ENCODE assay signal across 13 cellular contexts in the genomic region with DNA sequence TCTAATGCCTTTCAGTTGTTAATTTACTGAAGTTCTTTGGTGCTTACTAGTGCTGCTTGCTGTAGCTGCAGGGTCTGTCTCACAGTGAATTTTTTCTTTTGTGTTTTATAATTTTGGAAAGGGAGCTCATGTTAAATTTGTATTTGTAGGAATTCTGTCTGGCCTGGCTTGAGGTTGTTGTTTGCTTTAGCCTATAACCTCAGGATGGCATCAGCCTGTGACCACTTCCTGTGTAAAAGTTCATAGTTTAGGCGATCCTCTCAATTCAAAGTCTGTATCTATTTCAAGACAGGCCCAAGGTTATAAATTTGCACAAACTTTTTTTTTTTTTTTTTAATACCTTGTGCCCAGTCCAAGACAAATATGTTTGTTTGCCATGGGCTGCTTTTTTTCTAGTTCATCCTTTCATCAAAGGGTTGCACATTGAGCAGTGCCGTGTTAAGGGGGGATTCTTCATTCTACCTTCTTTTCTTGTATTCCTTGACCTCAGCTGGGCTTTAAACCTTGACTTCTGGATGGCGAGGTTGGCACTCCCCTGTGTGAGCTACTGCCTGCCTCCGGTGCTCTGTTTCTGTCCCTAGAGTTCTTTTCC. TPM values are rescaled to one million over a fixed set of nuclear protein-coding genes. Genes with fewer than 3 reads are reported as not detected.
A peak's percentile ranks its signal among the peaks of the same experiment; 100 is the strongest.
DNase-seq lines count a peak whose midpoint lies in the region; ATAC-seq and TF ChIP-seq lines count a peak whose summit lies in the region.
"Had no signal": no experiment of that assay in that cellular context is flagged by ENCODE, and none has a peak within 500 bp of the region (broad histone marks: within the 10 kb centered on the region; RNA-seq: fewer than 3 reads in every experiment).

No MANE protein-coding gene starts in this region.

- TF ChIP-seq CTCF in AG10803 (conservative IDR thresholded peaks at IDR 0.05; ENCODE audit: low read length) = no peak
- TF ChIP-seq CTCF in HFFc6 (IDR thresholded peaks at IDR 0.05) = no peak

- H3K36me3 Mint-ChIP-seq in HFFc6 (ENCODE audit: low read depth) (peaks cover 26% of the 10 kb centered on the region), immature natural killer cell (peaks cover 11 to 31% (median 20%) of the 10 kb centered on the region in 3 donors)
- peaks cover 59% of the 10 kb centered on the region for H3K36me3 Mint-ChIP-seq in activated CD8-positive, alpha-beta T cell treated with anti-CD3 and anti-CD28 coated beads, Interleukin-2, amount 10 ng/mL, durations not matched to agents 7 days and 5 days (ENCODE audit: low read depth)

- peak overlapping the region; percentile 67 for H3K4me3 Mint-ChIP-seq in HFFc6
- peak overlapping the region; percentile 65 for H3K4me3 Mint-ChIP-seq in activated CD8-positive, alpha-beta T cell treated with anti-CD3 and anti-CD28 coated beads, Interleukin-2, amount 10 ng/mL, durations not matched to agents 7 days and 5 days
- peak overlapping the region; percentile 71 to 83 (median 73) for H3K4me3 Mint-ChIP-seq in immature natural killer cell

- DNase-seq in AG10803 (ENCODE audit: low read depth) (peak; percentile 21), HFFc6 (no peak), immature natural killer cell (peak in 1 of 3 donors; percentile 26), DMS79 treated with DMSO at 0.1 percent for 48 hours (lab: John Stamatoyannopoulos, UW) (no peak)
- no peak for DNase-seq in activated CD8-positive, alpha-beta T cell treated with anti-CD3 and anti-CD28 coated beads, Interleukin-2, amount 10 ng/mL, durations not matched to agents 7 days and 5 days
- DNase-seq: anterior cingulate cortex; COR-L47; NCI-H526; stimulated activated CD4-positive, alpha-beta T cell treated with anti-CD3 and anti-CD28 coated beads, Interleukin-1b, Interleukin-23, amount 100 ng/mL, for 48 hours; tibial artery had no signal

- POLR2A ChIA-PET in activated CD8-positive, alpha-beta T cell treated with anti-CD3 and anti-CD28 coated beads, Interleukin-2, amount 10 ng/mL, durations not matched to agents 7 days and 5 days (lab: Charles Lee) = interaction anchor here (0.7 to 1.6 kb wide), 2 partner anchors 10 to 41 kb away, joined by 3 to 4 read pairs; no protein-coding TSS in a partner anchor

- H3K4me3 ChIP-seq in AG10803 (ENCODE audit: low read length) = no peak overlapping the region
- H3K4me3 ChIP-seq: tibial artery had no signal

- H3K27me3 Mint-ChIP-seq in HFFc6 (ENCODE audit: insufficient read depth) = peaks cover 2% of the 10 kb centered on the region; the same call in 1 of the 2 replicates
- H3K27me3 Mint-ChIP-seq in activated CD8-positive, alpha-beta T cell treated with anti-CD3 and anti-CD28 coated beads, Interleukin-2, amount 10 ng/mL, durations not matched to agents 7 days and 5 days (ENCODE audit: low read depth) = no peaks in the 10 kb centered on the region
- H3K27me3 Mint-ChIP-seq in immature natural killer cell (ENCODE audit: low read depth in 3 of 3) = peaks cover 0 to 6% (median 4%) of the 10 kb centered on the region in 3 donors

- peak; percentile 59 for ATAC-seq in activated CD8-positive, alpha-beta T cell treated with anti-CD3 and anti-CD28 coated beads, Interleukin-2, amount 10 ng/mL, durations not matched to agents 7 days and 5 days
- ATAC-seq in SK-N-SH treated with all-trans-retinoic acid at 6 μM for 48 hours (no peak; the same call in 2 of the 3 replicates), HG03439 (IDR thresholded peaks at IDR 0.05; ENCODE audit: unreplicated experiment) (no peak), HG02981 (IDR thresholded peaks at IDR 0.05; ENCODE audit: unreplicated experiment) (no peak)

- H3K27ac Mint-ChIP-seq in HFFc6 = peak overlapping the region; percentile 76
- H3K27ac Mint-ChIP-seq in activated CD8-positive, alpha-beta T cell treated with anti-CD3 and anti-CD28 coated beads, Interleukin-2, amount 10 ng/mL, durations not matched to agents 7 days and 5 days = peak overlapping the region; percentile 86
- H3K27ac Mint-ChIP-seq in immature natural killer cell = peak overlapping the region; percentile 45 to 97 (median 90)

- H3K4me1 Mint-ChIP-seq in HFFc6 (ENCODE audit: low read depth) (peaks cover 43% of the 10 kb centered on the region), immature natural killer cell (peaks cover 63 to 66% of the 10 kb centered on the region in 2 donors)
- peaks cover 49% of the 10 kb centered on the region for H3K4me1 Mint-ChIP-seq in activated CD8-positive, alpha-beta T cell treated with anti-CD3 and anti-CD28 coated beads, Interleukin-2, amount 10 ng/mL, durations not matched to agents 7 days and 5 days (ENCODE audit: low read depth)

- CTCF ChIA-PET in activated CD8-positive, alpha-beta T cell treated with anti-CD3 and anti-CD28 coated beads, Interleukin-2, amount 10 ng/mL, durations not matched to agents 7 days and 5 days (lab: Charles Lee) = interaction anchor here (0.8 to 1.6 kb wide), 8 partner anchors 9 to 179 kb away, joined by 3 to 5 read pairs (median 4); no protein-coding TSS in a partner anchor

- H3K9me3 Mint-ChIP-seq in HFFc6 = no peaks in the 10 kb centered on the region
- no peaks in the 10 kb centered on the region for H3K9me3 Mint-ChIP-seq in activated CD8-positive, alpha-beta T cell treated with anti-CD3 and anti-CD28 coated beads, Interleukin-2, amount 10 ng/mL, durations not matched to agents 7 days and 5 days (ENCODE audit: insufficient read depth)
- no peaks in the 10 kb centered on the region for H3K9me3 Mint-ChIP-seq in immature natural killer cell

TF ChIP-seq in SK-N-SH treated with all-trans-retinoic acid at 6 μM for 48 hours, 23 proteins besides CTCF, POLR2A, EP300 and RAD21:
- TF ChIP-seq ESRRG (CRISPR knock-in tag; IDR thresholded peaks at IDR 0.05) (no peak), ARNTL (CRISPR knock-in tag; IDR thresholded peaks at IDR 0.05; ENCODE audit: borderline replicate concordance, low read depth) (no peak), SNAI2 (CRISPR knock-in tag; IDR thresholded peaks at IDR 0.05) (no peak), TOX (CRISPR knock-in tag; IDR thresholded peaks at IDR 0.05; ENCODE audit: borderline replicate concordance) (no peak), ZNF70 (CRISPR knock-in tag; IDR thresholded peaks at IDR 0.05) (no peak), GLIS3 (CRISPR knock-in tag; IDR thresholded peaks at IDR 0.05) (no peak)
- TF ChIP-seq, protein P1, sequence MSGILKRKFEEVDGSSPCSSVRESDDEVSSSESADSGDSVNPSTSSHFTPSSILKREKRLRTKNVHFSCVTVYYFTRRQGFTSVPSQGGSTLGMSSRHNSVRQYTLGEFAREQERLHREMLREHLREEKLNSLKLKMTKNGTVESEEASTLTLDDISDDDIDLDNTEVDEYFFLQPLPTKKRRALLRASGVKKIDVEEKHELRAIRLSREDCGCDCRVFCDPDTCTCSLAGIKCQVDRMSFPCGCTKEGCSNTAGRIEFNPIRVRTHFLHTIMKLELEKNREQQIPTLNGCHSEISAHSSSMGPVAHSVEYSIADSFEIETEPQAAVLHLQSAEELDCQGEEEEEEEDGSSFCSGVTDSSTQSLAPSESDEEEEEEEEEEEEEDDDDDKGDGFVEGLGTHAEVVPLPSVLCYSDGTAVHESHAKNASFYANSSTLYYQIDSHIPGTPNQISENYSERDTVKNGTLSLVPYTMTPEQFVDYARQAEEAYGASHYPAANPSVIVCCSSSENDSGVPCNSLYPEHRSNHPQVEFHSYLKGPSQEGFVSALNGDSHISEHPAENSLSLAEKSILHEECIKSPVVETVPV (CRISPR knock-in tag; IDR thresholded peaks at IDR 0.05) = no peak
- TF ChIP-seq, protein P2, sequence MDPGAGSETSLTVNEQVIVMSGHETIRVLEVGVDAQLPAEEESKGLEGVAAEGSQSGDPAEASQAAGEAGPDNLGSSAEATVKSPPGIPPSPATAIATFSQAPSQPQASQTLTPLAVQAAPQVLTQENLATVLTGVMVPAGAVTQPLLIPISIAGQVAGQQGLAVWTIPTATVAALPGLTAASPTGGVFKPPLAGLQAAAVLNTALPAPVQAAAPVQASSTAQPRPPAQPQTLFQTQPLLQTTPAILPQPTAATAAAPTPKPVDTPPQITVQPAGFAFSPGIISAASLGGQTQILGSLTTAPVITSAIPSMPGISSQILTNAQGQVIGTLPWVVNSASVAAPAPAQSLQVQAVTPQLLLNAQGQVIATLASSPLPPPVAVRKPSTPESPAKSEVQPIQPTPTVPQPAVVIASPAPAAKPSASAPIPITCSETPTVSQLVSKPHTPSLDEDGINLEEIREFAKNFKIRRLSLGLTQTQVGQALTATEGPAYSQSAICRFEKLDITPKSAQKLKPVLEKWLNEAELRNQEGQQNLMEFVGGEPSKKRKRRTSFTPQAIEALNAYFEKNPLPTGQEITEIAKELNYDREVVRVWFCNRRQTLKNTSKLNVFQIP (CRISPR knock-in tag; IDR thresholded peaks at IDR 0.05; ENCODE audit: borderline replicate concordance, low read depth) = no peak

RNA-seq across cellular contexts. Expression of a gene that starts 7.3 kb away (rescaled TPM):
- 10 to 100 TPM; 19.9 to 24.9 (median 22.2) TPM for total RNA-seq in HFFc6 (2021; fragmentation: NEBNext Ultra II Directional; extraction: Animal tissue kit (Norgen Biotek cat#: 25700))
- total RNA-seq in activated CD8-positive, alpha-beta T cell treated with anti-CD3 and anti-CD28 coated beads, Interleukin-2, amount 10 ng/mL, durations not matched to agents 7 days and 5 days = 10 to 100 TPM; 28.0 to 28.1 TPM
- polyA plus RNA-seq in immature natural killer cell = 10 to 100 TPM; 13.8 to 32.6 (median 23.5) TPM

RNA-seq across cellular contexts. Expression of a gene that starts 42.9 kb away (rescaled TPM):
- 10 to 100 TPM in 5 of 6 experiments, 1 to 10 TPM in 1; 9.3 to 14.6 (median 11.9) TPM for total RNA-seq in HFFc6 (2021; fragmentation: NEBNext Ultra II Directional; extraction: Animal tissue kit (Norgen Biotek cat#: 25700))
- total RNA-seq in activated CD8-positive, alpha-beta T cell treated with anti-CD3 and anti-CD28 coated beads, Interleukin-2, amount 10 ng/mL, durations not matched to agents 7 days and 5 days = 1 to 10 TPM; 5.5 to 8.0 TPM
- polyA plus RNA-seq in immature natural killer cell = 1 to 10 TPM; 7.5 to 9.7 (median 9.1) TPM
